10 cellular contexts compared by ENCODE assay signal in the genomic region with DNA sequence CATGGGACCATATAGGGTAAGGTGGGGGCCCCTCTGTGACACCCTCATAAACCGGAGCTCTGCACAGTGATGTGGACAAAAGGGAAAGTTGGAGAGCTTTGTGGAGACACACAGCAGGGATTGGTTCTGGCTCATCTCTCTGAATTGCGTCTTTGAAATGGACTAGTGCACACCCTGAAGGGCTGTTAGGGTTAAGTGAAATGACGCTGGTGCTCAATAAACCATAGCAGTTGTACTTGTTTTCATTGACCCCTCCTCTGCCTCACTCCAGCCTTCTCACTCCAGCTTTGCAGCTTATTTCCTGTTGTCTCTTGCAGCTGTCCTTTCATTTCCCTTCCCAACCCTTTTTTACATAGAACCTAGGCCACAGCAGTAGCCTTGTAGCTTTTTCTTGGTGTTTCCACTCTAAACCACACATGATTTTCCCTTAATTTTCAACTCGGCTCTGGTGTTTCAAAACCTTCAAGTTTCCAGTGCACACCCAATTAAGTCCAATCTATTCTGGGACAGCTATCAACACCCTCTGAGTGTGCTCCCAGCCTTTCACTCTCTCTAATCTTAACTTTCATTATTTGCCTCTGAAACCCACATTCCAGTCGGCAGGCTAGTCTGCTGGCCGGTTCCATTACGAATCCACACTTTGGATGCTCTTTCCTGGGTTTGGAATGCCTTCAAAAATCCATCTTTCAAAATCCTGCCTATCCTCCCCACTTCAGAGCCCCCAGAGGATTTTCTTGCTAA. TPM values are rescaled to one million over a fixed set of nuclear protein-coding genes. Genes with fewer than 3 reads are reported as not detected.
DNase-seq lines count a peak whose midpoint lies in the region; ATAC-seq, FAIRE-seq and TF ChIP-seq lines count a peak whose summit lies in the region.
"Had no signal": no experiment of that assay in that cellular context is flagged by ENCODE, and none has a peak within 500 bp of the region (broad histone marks: within the 10 kb centered on the region; RNA-seq: fewer than 3 reads in every experiment).

No MANE protein-coding gene starts in this region.

- peak overlapping the region; percentile 65 for H3K27ac ChIP-seq in OCI-LY7 (ENCODE audit: low read depth, low read length, poor library complexity, severe bottlenecking)
- H3K27ac ChIP-seq: uterus had no signal

- no TSS peak for BruUV-seq in OCI-LY7 (replicated peaks; lab: Mats Ljungman, UMichigan)

- no peaks in the 10 kb centered on the region for H3K9me3 Mint-ChIP-seq in naive thymus-derived CD8-positive, alpha-beta T cell

- peaks cover 0 to 22% (median 6%) of the 10 kb centered on the region in 5 donors for H3K27me3 Mint-ChIP-seq in naive thymus-derived CD8-positive, alpha-beta T cell

- H3K36me3 ChIP-seq in OCI-LY7 (ENCODE audit: insufficient read depth, low read length) (peaks cover 12% of the 10 kb centered on the region), iPS-15b (ENCODE audit: control insufficient read depth, insufficient read depth, low read length) (no peaks in the 10 kb centered on the region)
- H3K36me3 ChIP-seq: uterus had no signal

- H3K36me3 Mint-ChIP-seq in naive thymus-derived CD8-positive, alpha-beta T cell, result peaks cover 0 to 2% (median 0%) of the 10 kb centered on the region in 3 donors

- peaks cover 57% of the 10 kb centered on the region for H3K4me1 ChIP-seq in OCI-LY7 (ENCODE audit: insufficient read depth, low read length, poor library complexity, severe bottlenecking)
- peaks cover 1% of the 10 kb centered on the region for H3K4me1 ChIP-seq in iPS-15b (ENCODE audit: control insufficient read depth, insufficient read depth, low read length)
- H3K4me1 ChIP-seq: uterus had no signal

- no peaks in the 10 kb centered on the region for H3K9me2 ChIP-seq in OCI-LY7 (ENCODE audit: insufficient read depth, low read length)

- H3K27ac Mint-ChIP-seq in naive thymus-derived CD8-positive, alpha-beta T cell, result peak overlapping the region in 1 of 10 donors; percentile 35

- H3K4me2 ChIP-seq in OCI-LY7 (ENCODE audit: low read length), result peak overlapping the region; percentile 71

- peaks cover 12% of the 10 kb centered on the region; the same call in 1 of the 2 replicates for H3K79me2 ChIP-seq in OCI-LY7 (ENCODE audit: insufficient read depth, low read depth, low read length)

- H3K27me3 ChIP-seq in iPS-15b (ENCODE audit: control insufficient read depth, insufficient read depth, low read length), result no peaks in the 10 kb centered on the region
- H3K27me3 ChIP-seq: uterus had no signal

- DNase-seq in AG10803 (ENCODE audit: low read depth), result peak; percentile 56
- DNase-seq in OCI-LY7 (ENCODE audit: low spot score), result peak; percentile 64
- no peak for DNase-seq in HTR-8/SVneo (ENCODE audit: insufficient read length, low spot score)
- DNase-seq in naive thymus-derived CD8-positive, alpha-beta T cell, result no peak
- DNase-seq in NCI-H524 (lab: John Stamatoyannopoulos, UW), result no peak
- DNase-seq: uterus had no signal

- peak; percentile 71 for ATAC-seq in GM21360 (IDR thresholded peaks at IDR 0.05; ENCODE audit: unreplicated experiment)
- ATAC-seq in naive thymus-derived CD8-positive, alpha-beta T cell, result no peak
- no peak for ATAC-seq in GM21367 (IDR thresholded peaks at IDR 0.05; ENCODE audit: unreplicated experiment)

- no peaks in the 10 kb centered on the region for H3K9me3 ChIP-seq in OCI-LY7 (ENCODE audit: low read length)
- no peaks in the 10 kb centered on the region for H3K9me3 ChIP-seq in iPS-15b (ENCODE audit: control insufficient read depth, insufficient read depth, low read length)
- H3K9me3 ChIP-seq: uterus had no signal

- peak overlapping the region in 1 of 10 donors; percentile 42 for H3K4me3 Mint-ChIP-seq in naive thymus-derived CD8-positive, alpha-beta T cell

- intact Hi-C loops in OCI-LY7 (cut with micrococcal nuclease; ENCODE audit: unreplicated experiment), result no loop called here

- no peak for TF ChIP-seq CTCF in AG10803 (conservative IDR thresholded peaks at IDR 0.05; ENCODE audit: low read length)
- TF ChIP-seq CTCF in OCI-LY7 (conservative IDR thresholded peaks at IDR 0.05; ENCODE audit: low read length), result no peak

- POLR2A ChIA-PET in OCI-LY7 (lab: Charles Lee), result interaction anchor here (0.5 to 2.5 kb wide), 11 partner anchors 8 to 230 kb away, joined by 3 to 10 read pairs (median 3); partner anchors contain the start of gene GCSAM
- POLR2A ChIA-PET in naive thymus-derived CD8-positive, alpha-beta T cell (lab: Charles Lee), result interaction anchor here (0.7 kb wide), 1 partner anchor 11 kb away, joined by 3 read pairs; no protein-coding TSS in a partner anchor

- CTCF ChIA-PET in OCI-LY7 (lab: Charles Lee; ENCODE audit: unreplicated experiment), result interaction anchor here (1.0 to 1.4 kb wide), 2 partner anchors 17 to 19 kb away, joined by 3 to 6 read pairs; no protein-coding TSS in a partner anchor

- H3K4me1 Mint-ChIP-seq in naive thymus-derived CD8-positive, alpha-beta T cell, result peaks cover 9 to 25% (median 19%) of the 10 kb centered on the region in 4 donors

- H3K4me3 ChIP-seq in AG10803 (ENCODE audit: low read length) (peak overlapping the region; percentile 7; the same call in 1 of the 2 replicates), OCI-LY7 (ENCODE audit: low read depth, low read length, poor library complexity, severe bottlenecking) (peak overlapping the region; percentile 49), iPS-15b (ENCODE audit: low read depth, low read length) (no peak overlapping the region)
- H3K4me3 ChIP-seq: uterus had no signal

- H2AFZ ChIP-seq in OCI-LY7 (ENCODE audit: low read length), result peak overlapping the region; percentile 84

- H4K20me1 ChIP-seq in OCI-LY7 (ENCODE audit: insufficient read depth, low read length), result no peaks in the 10 kb centered on the region

- peak overlapping the region; percentile 12 for H3K9ac ChIP-seq in iPS-15b (ENCODE audit: low read depth, low read length)

- no peak for FAIRE-seq in HTR-8/SVneo (lab: Jason Lieb, UNC)

RNA-seq across cellular contexts. Expression of gene C3orf52, which starts 6.4 kb away (rescaled TPM):
- total RNA-seq in OCI-LY7 (2014; rRNA removed; shearing (Covaris generic)), result 19.0 and 20.1 TPM in 2 replicates
- 11.2 and 17.9 TPM in 2 replicates for total RNA-seq in OCI-LY7 (2022)
- total RNA-seq in naive thymus-derived CD8-positive, alpha-beta T cell, result under 1 TPM; 0.94 to 0.96 TPM
- polyA plus RNA-seq in naive thymus-derived CD8-positive, alpha-beta T cell, result under 1 TPM; 0.54 to 0.96 (median 0.64) TPM

RNA-seq across cellular contexts. Expression of gene GCSAM, which starts 40.4 kb away (rescaled TPM):
- 160 and 193 TPM in 2 replicates for total RNA-seq in OCI-LY7 (2014; rRNA removed; shearing (Covaris generic))
- total RNA-seq in OCI-LY7 (2022), result 195 and 247 TPM in 2 replicates
- total RNA-seq in naive thymus-derived CD8-positive, alpha-beta T cell, result 10 to 100 TPM; 15.1 TPM
- 10 to 100 TPM; 18.1 to 25.3 (median 22.0) TPM for polyA plus RNA-seq in naive thymus-derived CD8-positive, alpha-beta T cell

RNA-seq across cellular contexts. Expression of gene TMPRSS7, which starts 58.1 kb away (rescaled TPM):
- total RNA-seq in OCI-LY7 (2014; rRNA removed; shearing (Covaris generic)), result not detected in 2 replicates
- not detected in 2 replicates for total RNA-seq in OCI-LY7 (2022)
- total RNA-seq in naive thymus-derived CD8-positive, alpha-beta T cell, result not detected
- polyA plus RNA-seq in naive thymus-derived CD8-positive, alpha-beta T cell, result under 1 TPM in 2 of 3 donors, not detected in 1; 0.08 to 0.12 TPM
- total RNA-seq: mononuclear cell, uterus had no signal

Comparison
In these comparisons a context has a peak if more than half of its experiments do, and no peak if none do; other contexts are left out.
1. DNase-seq: peak in AG10803 (single experiment) and OCI-LY7 (single experiment); none in HTR-8/SVneo (single experiment), naive thymus-derived CD8-positive, alpha-beta T cell (0 of 10) and NCI-H524 (0 of 2).
2. RNA of gene C3orf52, which starts 6.4 kb away (total RNA-seq): 11.2 to 20.1 TPM in OCI-LY7; 0.94 to 0.96 TPM in naive thymus-derived CD8-positive, alpha-beta T cell; every median in the first group is over 4 times any median in the second.
3. RNA of gene GCSAM, which starts 40.4 kb away (total RNA-seq): 160 to 247 TPM in OCI-LY7; 15.1 TPM in naive thymus-derived CD8-positive, alpha-beta T cell; every median in the first group is over 10 times any median in the second.